In the genomic region with DNA sequence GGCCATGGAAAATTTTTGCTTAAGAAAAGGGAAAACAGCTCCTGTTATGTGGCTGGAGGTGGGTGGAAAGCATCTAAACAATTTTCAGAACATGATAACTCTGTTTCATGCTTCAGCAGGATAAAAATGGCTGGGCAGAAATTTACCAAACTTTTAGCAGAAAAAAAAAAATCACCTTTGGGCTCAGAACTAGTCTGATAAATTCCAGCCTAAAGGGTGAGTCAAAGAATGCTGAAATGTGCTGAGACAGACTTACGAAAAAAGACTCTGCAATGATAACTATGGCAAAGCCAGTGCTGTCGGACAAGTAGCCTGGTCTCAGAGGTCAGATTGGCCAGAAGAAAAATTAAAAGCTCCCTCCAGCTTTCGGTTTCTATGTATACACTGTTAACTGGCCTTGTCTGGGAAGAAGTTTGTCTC, we compare ENCODE assay signal across 18 cellular contexts.
DNase-seq lines count a peak whose midpoint lies in the region; ATAC-seq and TF ChIP-seq lines count a peak whose summit lies in the region.
"Had no signal": no experiment of that assay in that cellular context is flagged by ENCODE, and none has a peak within 500 bp of the region (broad histone marks: within the 10 kb centered on the region; RNA-seq: fewer than 3 reads in every experiment).

No MANE protein-coding gene starts in this region.

- CTCF ChIA-PET in MCF 10A (lab: Yijun Ruan, JAX): interaction anchor here (0.7 kb wide), 1 partner anchor 69 kb away, joined by 3 read pairs; no protein-coding TSS in a partner anchor

- TF ChIP-seq CTCF in MCF 10A (IDR thresholded peaks at IDR 0.05; ENCODE audit: unreplicated experiment): no peak
- no peak for TF ChIP-seq CTCF in type B pancreatic cell (conservative IDR thresholded peaks at IDR 0.05)

- no TSS peak for BruUV-seq in MCF 10A (replicated peaks; lab: Mats Ljungman, UMichigan)

- H3K4me1 Mint-ChIP-seq in MCF 10A (ENCODE audit: insufficient read depth, unreplicated experiment): peaks cover 19% of the 10 kb centered on the region
- no peaks in the 10 kb centered on the region for H3K4me1 Mint-ChIP-seq in type B pancreatic cell (ENCODE audit: unreplicated experiment)
- H3K4me1 Mint-ChIP-seq: activated naive CD4-positive, alpha-beta T cell treated with anti-CD3 and anti-CD28 coated beads, Interleukin-2, amount 10 ng/mL, durations not matched to agents 7 days and 5 days had no signal

- intact Hi-C loops in MCF 10A (cut with micrococcal nuclease): loop anchor here (2.0 kb wide), 1 partner anchor 121 kb away; no protein-coding TSS in a partner anchor

- POLR2A ChIA-PET in MCF 10A (lab: Yijun Ruan, JAX): interaction anchor here (0.6 to 0.7 kb wide), 2 partner anchors 218 to 521 kb away, joined by 3 to 6 read pairs; no protein-coding TSS in a partner anchor

- H3K4me3 Mint-ChIP-seq in MCF 10A (ENCODE audit: unreplicated experiment): peak overlapping the region; percentile 20
- H3K4me3 Mint-ChIP-seq in type B pancreatic cell: no peak overlapping the region
- H3K4me3 Mint-ChIP-seq: activated naive CD4-positive, alpha-beta T cell treated with anti-CD3 and anti-CD28 coated beads, Interleukin-2, amount 10 ng/mL, durations not matched to agents 7 days and 5 days had no signal

- H3K9me3 Mint-ChIP-seq in MCF 10A (ENCODE audit: unreplicated experiment) (no peaks in the 10 kb centered on the region), type B pancreatic cell (no peaks in the 10 kb centered on the region)

- no peak overlapping the region for H3K27ac Mint-ChIP-seq in MCF 10A (ENCODE audit: low read depth, unreplicated experiment)
- H3K27ac Mint-ChIP-seq in type B pancreatic cell: peak overlapping the region; percentile 73
- H3K27ac Mint-ChIP-seq: activated naive CD4-positive, alpha-beta T cell treated with anti-CD3 and anti-CD28 coated beads, Interleukin-2, amount 10 ng/mL, durations not matched to agents 7 days and 5 days had no signal

- H3K27me3 Mint-ChIP-seq in MCF 10A (ENCODE audit: insufficient read depth, unreplicated experiment) (no peaks in the 10 kb centered on the region), type B pancreatic cell (no peaks in the 10 kb centered on the region)
- H3K27me3 Mint-ChIP-seq: activated naive CD4-positive, alpha-beta T cell treated with anti-CD3 and anti-CD28 coated beads, Interleukin-2, amount 10 ng/mL, durations not matched to agents 7 days and 5 days had no signal

- ATAC-seq in HG03571 (IDR thresholded peaks at IDR 0.05; ENCODE audit: unreplicated experiment) (no peak), GM21390 (IDR thresholded peaks at IDR 0.05; ENCODE audit: unreplicated experiment) (no peak)
- ATAC-seq: body of pancreas had no signal

- DNase-seq in HS-5 (ENCODE audit: low read depth): peak; percentile 36
- DNase-seq in MCF 10A (ENCODE audit: unreplicated experiment): peak; percentile 27
- DNase-seq in kidney tubule cell (ENCODE audit: low spot score): peak; percentile 54
- no peak for DNase-seq in type B pancreatic cell (ENCODE audit: extremely low spot score, unreplicated experiment)
- DNase-seq in effector CD8-positive, alpha-beta T cell (lab: John Stamatoyannopoulos, UW): no peak
- no peak for DNase-seq in stimulated activated naive CD4-positive, alpha-beta T cell treated with Interleukin-2 at 50 U/mL for 16 hours (lab: John Stamatoyannopoulos, UW)
- DNase-seq: activated CD4-positive, alpha-beta T cell treated with anti-CD3 and anti-CD28 coated beads, Interleukin-2, amount 50 U/mL, for 1 hour; activated naive CD4-positive, alpha-beta T cell treated with anti-CD3 and anti-CD28 coated beads, Interleukin-2, amount 10 ng/mL, durations not matched to agents 7 days and 5 days; activated T-cell treated with anti-CD3 and anti-CD28 coated beads for 4 hours; body of pancreas; H7; head of caudate nucleus; Karpas-422; mesendoderm; NCI-H1417 treated with DMSO at 0.1 percent for 48 hours; NK-92 treated with Interleukin-12 subunit alpha and Interleukin-12 subunit beta, amount 100 ng/mL, for 24 hours had no signal

- H3K36me3 Mint-ChIP-seq in MCF 10A (ENCODE audit: insufficient read depth, unreplicated experiment) (no peaks in the 10 kb centered on the region), type B pancreatic cell (no peaks in the 10 kb centered on the region)
- H3K36me3 Mint-ChIP-seq: activated naive CD4-positive, alpha-beta T cell treated with anti-CD3 and anti-CD28 coated beads, Interleukin-2, amount 10 ng/mL, durations not matched to agents 7 days and 5 days had no signal

Comparison
In these comparisons a context has a peak if more than half of its experiments do, and no peak if none do; other contexts are left out.
1. DNase-seq: peak in HS-5 (single experiment), MCF 10A (single experiment) and kidney tubule cell (single experiment); none in type B pancreatic cell (single experiment), effector CD8-positive, alpha-beta T cell (single experiment) and stimulated activated naive CD4-positive, alpha-beta T cell treated with Interleukin-2 at 50 U/mL for 16 hours (single experiment).